ENCODE assay signal across 23 cellular contexts in genomic region chr11:117421471-117421870, GRCh38.
"Had no signal": no experiment of that assay in that cellular context is flagged by ENCODE, and none has a peak within 500 bp of the region (broad histone marks: within the 10 kb centered on the region; RNA-seq: fewer than 3 reads in every experiment).

No MANE protein-coding gene starts in this region.

- H3K4me1 ChIP-seq: Peyer's patch had no signal

- H3K36me3 ChIP-seq: brain microvascular endothelial cell, cardiac muscle cell, MG63, Peyer's patch had no signal

- H3K36me3 Mint-ChIP-seq: activated naive CD4-positive, alpha-beta T cell treated with anti-CD3 and anti-CD28 coated beads, Interleukin-2, amount 10 ng/mL, durations not matched to agents 7 days and 5 days; activated naive CD8-positive, alpha-beta T cell treated with anti-CD3 and anti-CD28 coated beads for 36 hours; WTC11 had no signal

- H3K27me3 ChIP-seq: brain microvascular endothelial cell, MG63, Peyer's patch had no signal

- DNase-seq: activated CD4-positive, alpha-beta T cell treated with anti-CD3 and anti-CD28 coated beads for 48 hours; activated CD4-positive, alpha-beta T cell treated with anti-CD3 and anti-CD28 coated beads, Interleukin-2, amount 50 U/mL, for 4 hours; activated CD4-positive, CD25-positive, alpha-beta regulatory T cell treated with anti-CD3 and anti-CD28 coated beads, Interleukin-2, amount 50 U/mL, for 72 hours; activated CD8-positive, alpha-beta memory T cell treated with anti-CD3 and anti-CD28 coated beads, Interleukin-2, amount 50 U/mL, for 48 hours; activated CD8-positive, alpha-beta T cell treated with anti-CD3 and anti-CD28 coated beads, Interleukin-2, amount 10 ng/mL, durations not matched to agents 7 days and 5 days; activated gamma-delta T cell treated with Interleukin-2 at 50 U/mL for 16 hours; activated naive CD8-positive, alpha-beta T cell treated with anti-CD3 and anti-CD28 coated beads for 36 hours; activated T-cell treated with anti-CD3 and anti-CD28 coated beads, Interleukin-2, amount 50 U/mL, for 4 hours; brain microvascular endothelial cell; MG63; MV-4-11; NCI-H1092 treated with DMSO at 0.1 percent for 48 hours; NCI-H1417 treated with DMSO at 0.1 percent for 48 hours; NCI-H1694; NCI-H2029; NCI-H2107; NCI-H524; Peyer's patch; SHP77 treated with DMSO at 0.1 percent for 48 hours had no signal

- H3K9me3 Mint-ChIP-seq: activated naive CD4-positive, alpha-beta T cell treated with anti-CD3 and anti-CD28 coated beads, Interleukin-2, amount 10 ng/mL, durations not matched to agents 7 days and 5 days; activated naive CD8-positive, alpha-beta T cell treated with anti-CD3 and anti-CD28 coated beads for 36 hours; activated T-cell treated with anti-CD3 and anti-CD28 coated beads, Interleukin-2, amount 50 U/mL, for 4 hours; T-helper 1 cell treated with Interleukin-12 subunit alpha and Interleukin-12 subunit beta and Interleukin-4 antibody, amounts not matched to agents 30 μg/mL and 1 μg/mL, for 36 hours; WTC11 had no signal

- H3K4me3 ChIP-seq: cardiac muscle cell, MG63, Peyer's patch had no signal

- H3K27ac Mint-ChIP-seq: activated CD8-positive, alpha-beta T cell treated with anti-CD3 and anti-CD28 coated beads, Interleukin-2, amount 10 ng/mL, durations not matched to agents 7 days and 5 days; activated naive CD4-positive, alpha-beta T cell treated with anti-CD3 and anti-CD28 coated beads, Interleukin-2, amount 10 ng/mL, durations not matched to agents 7 days and 5 days; activated naive CD8-positive, alpha-beta T cell treated with anti-CD3 and anti-CD28 coated beads for 36 hours; T-helper 1 cell treated with Interleukin-12 subunit alpha and Interleukin-12 subunit beta and Interleukin-4 antibody, amounts not matched to agents 30 μg/mL and 1 μg/mL, for 36 hours; WTC11 had no signal

- ATAC-seq: activated CD8-positive, alpha-beta T cell treated with anti-CD3 and anti-CD28 coated beads, Interleukin-2, amount 10 ng/mL, durations not matched to agents 7 days and 5 days; activated T-cell treated with anti-CD3 and anti-CD28 coated beads, Interleukin-2, amount 50 U/mL, for 4 hours; WTC11 had no signal

- H3K4me1 Mint-ChIP-seq: activated naive CD4-positive, alpha-beta T cell treated with anti-CD3 and anti-CD28 coated beads, Interleukin-2, amount 10 ng/mL, durations not matched to agents 7 days and 5 days; activated naive CD8-positive, alpha-beta T cell treated with anti-CD3 and anti-CD28 coated beads for 36 hours had no signal

- H3K27ac ChIP-seq: brain microvascular endothelial cell, cardiac muscle cell, Peyer's patch had no signal

- H3K9me3 ChIP-seq: MG63, Peyer's patch had no signal

- H3K4me3 Mint-ChIP-seq: activated CD8-positive, alpha-beta T cell treated with anti-CD3 and anti-CD28 coated beads, Interleukin-2, amount 10 ng/mL, durations not matched to agents 7 days and 5 days; activated naive CD4-positive, alpha-beta T cell treated with anti-CD3 and anti-CD28 coated beads, Interleukin-2, amount 10 ng/mL, durations not matched to agents 7 days and 5 days; activated naive CD8-positive, alpha-beta T cell treated with anti-CD3 and anti-CD28 coated beads for 36 hours; activated T-cell treated with anti-CD3 and anti-CD28 coated beads, Interleukin-2, amount 50 U/mL, for 4 hours; T-helper 1 cell treated with Interleukin-12 subunit alpha and Interleukin-12 subunit beta and Interleukin-4 antibody, amounts not matched to agents 30 μg/mL and 1 μg/mL, for 36 hours; WTC11 had no signal
